ENCODE assay signal across 15 cellular contexts in genomic region chr22:46038174-46038487, GRCh38.
DNase-seq lines count a peak whose midpoint lies in the region; ATAC-seq and TF ChIP-seq lines count a peak whose summit lies in the region.
"Had no signal": no experiment of that assay in that cellular context is flagged by ENCODE, and none has a peak within 500 bp of the region (broad histone marks: within the 10 kb centered on the region; RNA-seq: fewer than 3 reads in every experiment).

No MANE protein-coding gene starts in this region.

- DNase-seq in RWPE2 (ENCODE audit: low spot score) (no peak), epithelial cell of prostate (ENCODE audit: low read depth, low spot score) (no peak), psoas muscle (no peak), globus pallidus (ENCODE audit: low spot score) (no peak), SK-N-SH (no peak), dermis blood vessel endothelial cell (no peak)
- DNase-seq: MM.1S; NCI-H1436 treated with DMSO at 0.1 percent for 48 hours; NCI-H446 treated with DMSO at 0.1 percent for 48 hours; stimulated activated CD4-positive, alpha-beta T cell treated with anti-CD3 and anti-CD28 coated beads, Interleukin-4, amount 100 ng/mL, for 24 hours; stimulated activated naive B cell treated with anti-CD40 and anti-IgM and Interleukin-4, amounts not matched to agents 10 μg/mL and 1 μg/mL and 100 μg/mL, for 72 hours had no signal

- CTCF ChIA-PET in SK-N-SH (lab: Yijun Ruan, JAX) = interaction anchor here (0.9 to 5.0 kb wide), 4 partner anchors 16 to 174 kb away, joined by 3 to 73 read pairs (median 48); no protein-coding TSS in a partner anchor

- H3K9ac ChIP-seq in BLaER1 = no peak overlapping the region
- H3K9ac ChIP-seq in SK-N-SH = no peak overlapping the region

- H3K4me2 ChIP-seq in BLaER1 (peak overlapping the region; percentile 78), SK-N-SH (no peak overlapping the region)

- no peaks in the 10 kb centered on the region for H4K20me1 ChIP-seq in BLaER1
- no peaks in the 10 kb centered on the region for H4K20me1 ChIP-seq in SK-N-SH (ENCODE audit: insufficient read depth)

- H3K27me3 ChIP-seq in BLaER1 (peaks cover 29% of the 10 kb centered on the region), RWPE2 (ENCODE audit: insufficient read depth, poor library complexity, severe bottlenecking) (no peaks in the 10 kb centered on the region), psoas muscle (ENCODE audit: insufficient read depth in 3 of 3, low read length in 2 of 3) (no peaks in the 10 kb centered on the region), SK-N-SH (ENCODE audit: insufficient read depth) (no peaks in the 10 kb centered on the region)

- POLR2A ChIA-PET in SK-N-SH (lab: Yijun Ruan, JAX) = interaction anchor here (1.1 to 3.0 kb wide), 3 partner anchors 16 to 24 kb away, joined by 4 to 26 read pairs (median 23); no protein-coding TSS in a partner anchor

- H2AFZ ChIP-seq in SK-N-SH (ENCODE audit: low read depth) = no peak overlapping the region

- H3K9me2 ChIP-seq in SK-N-SH = no peaks in the 10 kb centered on the region

- TF ChIP-seq EP300 in SK-N-SH (IDR thresholded peaks at IDR 0.05; ENCODE audit: borderline replicate concordance in 1 of 2, low read depth in 1 of 2, low read length in 1 of 2) = no peak

- no peak for TF ChIP-seq RAD21 in SK-N-SH (IDR thresholded peaks at IDR 0.05; ENCODE audit: low read length)

- H3F3A ChIP-seq in SK-N-SH (replicated peaks; ENCODE audit: insufficient read depth) = peaks cover 19% of the 10 kb centered on the region

- 52 to 73% (median 58%) methylated on average over 2 of the region's 2 CpGs for WGBS in psoas muscle, 3 donors
- WGBS in SK-N-SH (ENCODE audit: low lambda C conversion rate) = 84% methylated on average over 2 of the region's 2 CpGs

- H3K4me1 ChIP-seq in BLaER1 (peaks cover 60% of the 10 kb centered on the region), RWPE2 (ENCODE audit: insufficient read depth, poor library complexity, severe bottlenecking) (peaks cover 48% of the 10 kb centered on the region), psoas muscle (peaks cover 72% of the 10 kb centered on the region), SK-N-SH (ENCODE audit: control insufficient read depth in 1 of 2, insufficient read depth in 2 of 2, low read depth in 1 of 2, low read length in 1 of 2) (peaks cover 0 to 43% of the 10 kb centered on the region in 2 experiments; a peak in 3 of 4 replicates)

- ATAC-seq in RWPE2 (ENCODE audit: low read depth) = no peak
- no peak for ATAC-seq in psoas muscle
- ATAC-seq in GM19035 (IDR thresholded peaks at IDR 0.05; ENCODE audit: unreplicated experiment) = no peak
- ATAC-seq: stimulated activated naive B cell treated with anti-CD40 and anti-IgM and Interleukin-4, amounts not matched to agents 10 μg/mL and 1 μg/mL and 100 μg/mL, for 72 hours had no signal

- peaks cover 15% of the 10 kb centered on the region for H3K79me2 ChIP-seq in SK-N-SH (ENCODE audit: insufficient read depth)

- H3K27ac ChIP-seq in BLaER1 (no peak overlapping the region), RWPE2 (ENCODE audit: poor library complexity, severe bottlenecking) (peak overlapping the region; percentile 87), epithelial cell of prostate (peak overlapping the region; percentile 79), psoas muscle (peak overlapping the region; percentile 99), SK-N-SH (ENCODE audit: low read depth in 2 of 2, low read length in 1 of 2) (peak overlapping the region in 1 of 2 experiments; percentile 43; a peak in 1 of 4 replicates)
- H3K27ac ChIP-seq: thoracic aorta had no signal

- H3K9me3 ChIP-seq in BLaER1 = no peaks in the 10 kb centered on the region
- H3K9me3 ChIP-seq in RWPE2 (ENCODE audit: severe bottlenecking) = no peaks in the 10 kb centered on the region
- no peaks in the 10 kb centered on the region for H3K9me3 ChIP-seq in psoas muscle
- no peaks in the 10 kb centered on the region for H3K9me3 ChIP-seq in SK-N-SH
- H3K9me3 ChIP-seq: thoracic aorta had no signal

- intact Hi-C loops in psoas muscle (cut with DNase I) = loop anchor here (2.0 to 5.0 kb wide), 2 partner anchors 15 to 34 kb away; no protein-coding TSS in a partner anchor

- no peak for TF ChIP-seq CTCF in RWPE2 (IDR thresholded peaks at IDR 0.05; ENCODE audit: poor library complexity, severe bottlenecking)
- no peak for TF ChIP-seq CTCF in psoas muscle (IDR thresholded peaks at IDR 0.05)
- TF ChIP-seq CTCF in SK-N-SH (IDR thresholded peaks at IDR 0.05) = no peak

- no peaks in the 10 kb centered on the region for H3K36me3 ChIP-seq in BLaER1
- H3K36me3 ChIP-seq in RWPE2 (ENCODE audit: low read depth) = no peaks in the 10 kb centered on the region
- no peaks in the 10 kb centered on the region for H3K36me3 ChIP-seq in psoas muscle (ENCODE audit: insufficient read depth in 1 of 2, low read depth in 1 of 2)
- no peaks in the 10 kb centered on the region for H3K36me3 ChIP-seq in SK-N-SH (replicated peaks in 1 of 2; ENCODE audit: control insufficient read depth in 1 of 2, insufficient read depth in 2 of 2, low read length in 1 of 2)
- H3K36me3 ChIP-seq: thoracic aorta had no signal

- no peak overlapping the region for H3K4me3 ChIP-seq in BLaER1
- H3K4me3 ChIP-seq in RWPE2 (ENCODE audit: severe bottlenecking) = no peak overlapping the region
- H3K4me3 ChIP-seq in psoas muscle = no peak overlapping the region
- no peak overlapping the region for H3K4me3 ChIP-seq in SK-N-SH (ENCODE audit: low read depth in 2 of 2, low read length in 1 of 2)
- H3K4me3 ChIP-seq: lung, thoracic aorta had no signal

TF ChIP-seq in SK-N-SH, 30 proteins besides CTCF, POLR2A, EP300 and RAD21:
- TF ChIP-seq MXI1 (IDR thresholded peaks at IDR 0.05; ENCODE audit: low read depth, low read length) = no peak
